8 cellular contexts compared by ENCODE assay signal in the genomic region with DNA sequence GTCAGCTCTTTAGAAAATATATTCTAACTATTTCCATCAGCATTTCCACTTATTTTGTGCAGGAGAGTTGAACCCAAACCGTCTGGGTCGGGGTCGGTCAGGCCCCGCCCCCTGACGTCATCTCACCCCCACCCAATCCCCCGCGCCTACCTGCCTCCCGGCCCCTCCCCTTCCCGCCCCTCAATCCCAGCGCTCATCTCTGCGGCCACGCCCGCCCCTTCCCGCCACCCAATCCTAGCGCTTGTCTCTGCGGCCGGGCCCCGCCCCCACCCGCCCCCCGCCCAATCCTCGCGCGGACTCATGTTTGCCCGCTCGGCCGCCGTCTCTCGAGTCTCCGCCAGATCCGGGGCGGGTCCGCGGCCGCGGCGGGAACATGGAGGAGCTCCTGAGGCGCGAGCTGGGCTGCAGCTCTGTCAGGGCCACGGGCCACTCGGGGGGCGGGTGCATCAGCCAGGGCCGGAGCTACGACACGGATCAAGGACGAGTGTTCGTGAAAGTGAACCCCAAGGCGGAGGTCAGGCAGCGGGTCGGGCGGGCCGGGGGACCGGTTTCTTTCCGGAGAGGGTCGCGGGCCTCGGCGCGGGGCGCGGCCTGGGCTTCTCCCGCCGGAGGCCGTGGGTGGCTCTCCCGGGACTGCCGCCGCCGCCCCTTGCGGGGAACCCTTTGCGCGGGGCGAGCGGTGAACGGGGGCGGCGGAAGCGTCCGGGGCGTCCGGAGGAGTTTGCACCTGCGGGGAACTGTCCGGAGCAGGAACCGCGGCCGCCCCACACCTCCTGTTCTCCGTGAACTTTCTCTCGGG. TPM values are rescaled to one million over a fixed set of nuclear protein-coding genes. Genes with fewer than 3 reads are reported as not detected.
DNase-seq lines count a peak whose midpoint lies in the region; TF ChIP-seq lines count a peak whose summit lies in the region.

A gene with protein sequence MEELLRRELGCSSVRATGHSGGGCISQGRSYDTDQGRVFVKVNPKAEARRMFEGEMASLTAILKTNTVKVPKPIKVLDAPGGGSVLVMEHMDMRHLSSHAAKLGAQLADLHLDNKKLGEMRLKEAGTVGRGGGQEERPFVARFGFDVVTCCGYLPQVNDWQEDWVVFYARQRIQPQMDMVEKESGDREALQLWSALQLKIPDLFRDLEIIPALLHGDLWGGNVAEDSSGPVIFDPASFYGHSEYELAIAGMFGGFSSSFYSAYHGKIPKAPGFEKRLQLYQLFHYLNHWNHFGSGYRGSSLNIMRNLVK (plus strand): TSS at position 324 of the 799 bp plus-strand sequence. CDS start 50 bp downstream, at position 374.

- peak within 1 kb of the TSS; percentile 39 for H2BK5ac ChIP-seq in neuronal stem cell (ENCODE audit: low read length)

- H4K8ac ChIP-seq in neuronal stem cell (ENCODE audit: low read depth, low read length), result no peak within 1 kb of the TSS

- H3F3A ChIP-seq in DOHH2 (ENCODE audit: control insufficient read depth, insufficient read depth), result no peaks in the 10 kb centered on the region

- peak within 1 kb of the TSS; percentile 93 for H3K9ac ChIP-seq in neuronal stem cell (ENCODE audit: low read depth, low read length, poor library complexity)

- peak within 1 kb of the TSS; percentile 37 for H2BK15ac ChIP-seq in neuronal stem cell (ENCODE audit: low read length)

- H2BK12ac ChIP-seq in neuronal stem cell (ENCODE audit: low read length), result no peak within 1 kb of the TSS

- H3K36me3 ChIP-seq in DOHH2 (ENCODE audit: control insufficient read depth, low read length) (peaks cover 20% of the 10 kb centered on the region), HAP-1 (replicated peaks) (peaks cover 24% of the 10 kb centered on the region), neuronal stem cell (replicated peaks in 1 of 2; ENCODE audit: control insufficient read depth in 2 of 2, insufficient read depth in 2 of 2, low read length in 2 of 2) (peaks cover 6 to 30% of the 10 kb centered on the region in 2 donors)

- H3K4me2 ChIP-seq in DOHH2 (ENCODE audit: low read length), result peak within 1 kb of the TSS; percentile 95
- peak within 1 kb of the TSS; percentile 89 for H3K4me2 ChIP-seq in neuronal stem cell (ENCODE audit: insufficient read depth, low read length, poor library complexity, severe bottlenecking)

- peak within 1 kb of the TSS; percentile 71 for H3K14ac ChIP-seq in neuronal stem cell (ENCODE audit: low read length)

- peaks cover 3% of the 10 kb centered on the region for H3K79me1 ChIP-seq in neuronal stem cell (ENCODE audit: low read depth, low read length)

- H4K20me1 ChIP-seq in DOHH2 (ENCODE audit: control insufficient read depth, insufficient read depth, low read depth, low read length), result no peaks in the 10 kb centered on the region

- H2AFZ ChIP-seq in neuronal stem cell (ENCODE audit: low read length), result peak within 1 kb of the TSS; percentile 99

- peak within 1 kb of the TSS; percentile 89 for H3K18ac ChIP-seq in neuronal stem cell (ENCODE audit: low read length)

- WGBS in neuronal stem cell (ENCODE audit: extremely low coverage in 2 of 2, insufficient read length in 2 of 2, insufficient replicate concordance in 1 of 2), 2 donors, result no CpG with 5 or more reads among the region's 86 CpGs

- H2BK120ac ChIP-seq in neuronal stem cell (ENCODE audit: low read depth, low read length), result no peak within 1 kb of the TSS

- H2AK5ac ChIP-seq in neuronal stem cell (ENCODE audit: low read depth, low read length), result no peak within 1 kb of the TSS

- H3K4me3 ChIP-seq in DOHH2 (ENCODE audit: low read length) (peak within 1 kb of the TSS; percentile 74), HAP-1 (peak within 1 kb of the TSS; percentile 60), neuronal stem cell (ENCODE audit: low read length in 2 of 2) (peak within 1 kb of the TSS; percentile 89 to 99)

- H3K4me1 ChIP-seq in DOHH2 (ENCODE audit: control insufficient read depth, low read length) (peaks cover 13% of the 10 kb centered on the region), HAP-1 (peaks cover 8% of the 10 kb centered on the region), neuronal stem cell (ENCODE audit: control insufficient read depth in 2 of 2, insufficient read depth in 1 of 2, low read depth in 1 of 2, low read length in 2 of 2) (peaks cover 5 to 9% of the 10 kb centered on the region in 2 donors)

- in situ Hi-C loops in HAP-1 (cut with MboI; ENCODE audit: low sequenced_read_pairs), result no loop called here

- peak; percentile 94 to 99 for DNase-seq in HAP-1 (ENCODE audit: low spot score in 2 of 2)
- DNase-seq in NAMALWA (ENCODE audit: low spot score), result peak; percentile 94
- DNase-seq in SK-N-DZ (ENCODE audit: low spot score), result peak; percentile 88
- peak; percentile 86 for DNase-seq in activated naive CD4-positive, alpha-beta T cell treated with Interleukin-2 at 50 U/mL for 16 hours
- DNase-seq in foreskin melanocyte, result peak; percentile 72
- peak; percentile 93 for DNase-seq in neuronal stem cell (ENCODE audit: low spot score)
- peak; percentile 87 for DNase-seq in stromal cell of bone marrow (ENCODE audit: low read depth)

- no peak within 1 kb of the TSS for H4K91ac ChIP-seq in neuronal stem cell (ENCODE audit: low read depth, low read length, poor library complexity)

- H3K23ac ChIP-seq in neuronal stem cell (ENCODE audit: low read depth, low read length, poor library complexity), result peak within 1 kb of the TSS; percentile 80

- H3K27me3 ChIP-seq in DOHH2 (ENCODE audit: control insufficient read depth, low read length), result no peaks in the 10 kb centered on the region
- no peaks in the 10 kb centered on the region for H3K27me3 ChIP-seq in HAP-1 (ENCODE audit: low read depth)
- H3K27me3 ChIP-seq in neuronal stem cell (ENCODE audit: control insufficient read depth in 3 of 3, insufficient read depth in 3 of 3, low read depth in 1 of 3, low read length in 3 of 3), result peaks cover 0 to 3% (median 0%) of the 10 kb centered on the region in 3 experiments

- H3K9me3 ChIP-seq in DOHH2 (ENCODE audit: control insufficient read depth, insufficient read depth, low read length) (no peaks in the 10 kb centered on the region), HAP-1 (no peaks in the 10 kb centered on the region), neuronal stem cell (replicated peaks in 1 of 2; ENCODE audit: control insufficient read depth in 2 of 2, insufficient read depth in 1 of 2, low read depth in 1 of 2, low read length in 2 of 2) (peaks cover 0 to 5% of the 10 kb centered on the region in 2 donors)

- H3K27ac ChIP-seq in DOHH2 (ENCODE audit: low read depth, low read length) (0 out of 2 replicates have a peak within 1 kb of the TSS, but pooled peaks have one; percentile 19), neuronal stem cell (replicated peaks; ENCODE audit: low read length) (no peak within 1 kb of the TSS)

- no peaks in the 10 kb centered on the region for H3K9me2 ChIP-seq in DOHH2 (replicated peaks; ENCODE audit: control insufficient read depth, low read length)

- peaks cover 19% of the 10 kb centered on the region for H3K79me2 ChIP-seq in DOHH2 (ENCODE audit: control insufficient read depth, low read length)

- TF ChIP-seq CTCF in DOHH2 (IDR thresholded peaks at IDR 0.05; ENCODE audit: low read depth, low read length, poor library complexity, severe bottlenecking), result no peak

- H3K4ac ChIP-seq in neuronal stem cell (ENCODE audit: low read length), result no peak within 1 kb of the TSS

RNA-seq across cellular contexts. Expression of the gene that starts here (rescaled TPM):
- polyA plus RNA-seq in SK-N-DZ (2014; cell fraction: cytosol; rRNA removed), result 28.2 and 31.7 TPM in 2 replicates
- 31.0 and 45.5 TPM in 2 replicates for polyA plus RNA-seq in SK-N-DZ (2014; cell fraction: nucleus; rRNA removed)
- polyA plus RNA-seq in neuronal stem cell (2013, experiment 1 of 2), result 23.3 TPM
- polyA plus RNA-seq in neuronal stem cell (2013, experiment 2 of 2), result 21.8 TPM
